32 cellular contexts compared by ENCODE assay signal in genomic region chr6:127447780-127448179, GRCh38. TPM values are rescaled to one million over a fixed set of nuclear protein-coding genes. Genes with fewer than 3 reads are reported as not detected.
"Had no signal": no experiment of that assay in that cellular context is flagged by ENCODE, and none has a peak within 500 bp of the region (broad histone marks: within the 10 kb centered on the region; RNA-seq: fewer than 3 reads in every experiment).

No MANE protein-coding gene starts in this region.

- DNase-seq: activated B cell treated with CpG ODN at 0.5 μM for 24 hours; activated CD4-positive, alpha-beta memory T cell treated with anti-CD3 and anti-CD28 coated beads, Interleukin-2, amount 10 ng/mL, durations not matched to agents 7 days and 5 days; activated CD4-positive, alpha-beta T cell treated with anti-CD3 and anti-CD28 coated beads, Interleukin-2, amount 10 ng/mL, durations not matched to agents 24 days and 14 days; activated CD4-positive, alpha-beta T cell treated with anti-CD3 and anti-CD28 coated beads, Interleukin-2, amount 50 U/mL, for 4 hours; activated CD8-positive, alpha-beta memory T cell treated with anti-CD3 and anti-CD28 coated beads, Interleukin-2, amount 50 U/mL, for 48 hours; activated gamma-delta T cell; activated naive CD4-positive, alpha-beta T cell treated with anti-CD3 and anti-CD28 coated beads, Interleukin-2, amount 50 U/mL, for 16 hours; activated naive CD4-positive, alpha-beta T cell treated with Interleukin-2 at 50 U/mL for 16 hours; activated naive CD8-positive, alpha-beta T cell treated with anti-CD3 and anti-CD28 coated beads for 36 hours; activated naive CD8-positive, alpha-beta T cell treated with anti-CD3 and anti-CD28 coated beads, Interleukin-2, amount 50 U/mL, for 24 hours; activated T-cell treated with anti-CD3 and anti-CD28 coated beads for 4 hours; activated T-cell treated with anti-CD3 and anti-CD28 coated beads, Interleukin-2, amount 50 U/mL, for 4 hours; adrenal gland; amygdala; aorta; body of pancreas; caudate nucleus; cortex of kidney; dermis blood vessel endothelial cell; effector CD4-positive, alpha-beta T cell; foreskin fibroblast; glutamatergic neuron; heart left ventricle; SW 1271; T-cell; T-helper 9 cell; WERI-Rb-1 had no signal

- H3K27ac ChIP-seq: adrenal gland, body of pancreas, epithelial cell of prostate, heart left ventricle, WERI-Rb-1 had no signal

- H3K4me3 Mint-ChIP-seq: activated B cell treated with CpG ODN at 0.5 μM for 24 hours; activated CD4-positive, alpha-beta memory T cell treated with anti-CD3 and anti-CD28 coated beads, Interleukin-2, amount 10 ng/mL, durations not matched to agents 7 days and 5 days; activated CD4-positive, alpha-beta T cell treated with anti-CD3 and anti-CD28 coated beads, Interleukin-2, amount 10 ng/mL, durations not matched to agents 24 days and 14 days; activated naive CD8-positive, alpha-beta T cell treated with anti-CD3 and anti-CD28 coated beads for 36 hours; activated naive CD8-positive, alpha-beta T cell treated with anti-CD3 and anti-CD28 coated beads, Interleukin-2, amount 50 U/mL, for 24 hours; activated T-cell treated with anti-CD3 and anti-CD28 coated beads, Interleukin-2, amount 50 U/mL, for 4 hours; activated T-helper 1 cell treated with anti-CD3 and anti-CD28 coated beads, Interleukin-12 subunit alpha, Interleukin-12 subunit beta, Interleukin-2, Interleukin-4 antibody, amounts not matched to agents 30 ng/mL and 10 ng/mL and 1 ng/mL, durations not matched to agents 14 hours and 24 hours and 36 hours; T-cell; T-helper 1 cell treated with Interleukin-12 subunit alpha and Interleukin-12 subunit beta and Interleukin-4 antibody, amounts not matched to agents 30 μg/mL and 1 μg/mL, for 36 hours had no signal

- H3K27me3 ChIP-seq: adrenal gland, body of pancreas, heart left ventricle had no signal

- H3K4me1 ChIP-seq: adrenal gland, body of pancreas, heart left ventricle had no signal

- H3K27ac Mint-ChIP-seq: activated B cell treated with CpG ODN at 0.5 μM for 24 hours; activated CD4-positive, alpha-beta memory T cell treated with anti-CD3 and anti-CD28 coated beads, Interleukin-2, amount 10 ng/mL, durations not matched to agents 7 days and 5 days; activated CD4-positive, alpha-beta T cell treated with anti-CD3 and anti-CD28 coated beads, Interleukin-2, amount 10 ng/mL, durations not matched to agents 24 days and 14 days; activated naive CD8-positive, alpha-beta T cell treated with anti-CD3 and anti-CD28 coated beads for 36 hours; activated naive CD8-positive, alpha-beta T cell treated with anti-CD3 and anti-CD28 coated beads, Interleukin-2, amount 50 U/mL, for 24 hours; activated T-helper 1 cell treated with anti-CD3 and anti-CD28 coated beads, Interleukin-12 subunit alpha, Interleukin-12 subunit beta, Interleukin-2, Interleukin-4 antibody, amounts not matched to agents 30 ng/mL and 10 ng/mL and 1 ng/mL, durations not matched to agents 14 hours and 24 hours and 36 hours; T-cell; T-helper 1 cell treated with Interleukin-12 subunit alpha and Interleukin-12 subunit beta and Interleukin-4 antibody, amounts not matched to agents 30 μg/mL and 1 μg/mL, for 36 hours had no signal

- H3K4me1 Mint-ChIP-seq: activated B cell treated with CpG ODN at 0.5 μM for 24 hours; activated naive CD8-positive, alpha-beta T cell treated with anti-CD3 and anti-CD28 coated beads for 36 hours; activated naive CD8-positive, alpha-beta T cell treated with anti-CD3 and anti-CD28 coated beads, Interleukin-2, amount 50 U/mL, for 24 hours; T-cell had no signal

- H3K27me3 Mint-ChIP-seq: activated CD4-positive, alpha-beta memory T cell treated with anti-CD3 and anti-CD28 coated beads, Interleukin-2, amount 10 ng/mL, durations not matched to agents 7 days and 5 days; activated CD4-positive, alpha-beta T cell treated with anti-CD3 and anti-CD28 coated beads, Interleukin-2, amount 10 ng/mL, durations not matched to agents 24 days and 14 days; activated naive CD8-positive, alpha-beta T cell treated with anti-CD3 and anti-CD28 coated beads for 36 hours; T-cell had no signal

- H3K4me3 ChIP-seq: adrenal gland, body of pancreas, heart left ventricle had no signal

- H3K9me3 ChIP-seq: adrenal gland, body of pancreas, heart left ventricle had no signal

- H3K9me3 Mint-ChIP-seq: activated B cell treated with CpG ODN at 0.5 μM for 24 hours; activated CD4-positive, alpha-beta memory T cell treated with anti-CD3 and anti-CD28 coated beads, Interleukin-2, amount 10 ng/mL, durations not matched to agents 7 days and 5 days; activated CD4-positive, alpha-beta T cell treated with anti-CD3 and anti-CD28 coated beads, Interleukin-2, amount 10 ng/mL, durations not matched to agents 24 days and 14 days; activated naive CD8-positive, alpha-beta T cell treated with anti-CD3 and anti-CD28 coated beads for 36 hours; activated naive CD8-positive, alpha-beta T cell treated with anti-CD3 and anti-CD28 coated beads, Interleukin-2, amount 50 U/mL, for 24 hours; activated T-cell treated with anti-CD3 and anti-CD28 coated beads, Interleukin-2, amount 50 U/mL, for 4 hours; activated T-helper 1 cell treated with anti-CD3 and anti-CD28 coated beads, Interleukin-12 subunit alpha, Interleukin-12 subunit beta, Interleukin-2, Interleukin-4 antibody, amounts not matched to agents 30 ng/mL and 10 ng/mL and 1 ng/mL, durations not matched to agents 14 hours and 24 hours and 36 hours; T-cell; T-helper 1 cell treated with Interleukin-12 subunit alpha and Interleukin-12 subunit beta and Interleukin-4 antibody, amounts not matched to agents 30 μg/mL and 1 μg/mL, for 36 hours had no signal

- ATAC-seq: activated CD4-positive, CD25-positive, alpha-beta regulatory T cell treated with anti-CD3 and anti-CD28 coated beads, Interleukin-2, amount 50 U/mL, for 24 hours; activated naive CD8-positive, alpha-beta T cell treated with anti-CD3 and anti-CD28 coated beads, Interleukin-2, amount 50 U/mL, for 24 hours; activated T-cell treated with anti-CD3 and anti-CD28 coated beads, Interleukin-2, amount 50 U/mL, for 4 hours; body of pancreas; heart left ventricle; T-cell had no signal

- H3K36me3 ChIP-seq: adrenal gland had no signal

RNA-seq across cellular contexts. Expression of gene KIAA0408, which starts 11.4 kb away (rescaled TPM):
- total RNA-seq: endothelial cell of umbilical vein had no signal
